Comparison of ENCODE assay signal across 1 cellular context in genomic region chr6:25038992-25039391, GRCh38.
TF ChIP-seq lines count a peak whose summit lies in the region.

No MANE protein-coding gene starts in this region.

TF ChIP-seq in WTC11, 78 proteins besides CTCF, POLR2A, EP300 and RAD21 (continued from another document):
- TF ChIP-seq ATF2 (CRISPR knock-in tag; IDR thresholded peaks at IDR 0.05; ENCODE audit: borderline replicate concordance, low read depth) (no peak), TP53 (CRISPR knock-in tag; IDR thresholded peaks at IDR 0.05) (no peak), ZNF423 (CRISPR knock-in tag; IDR thresholded peaks at IDR 0.05) (no peak), USF2 (CRISPR knock-in tag; IDR thresholded peaks at IDR 0.05) (no peak)
